In the genomic region with DNA sequence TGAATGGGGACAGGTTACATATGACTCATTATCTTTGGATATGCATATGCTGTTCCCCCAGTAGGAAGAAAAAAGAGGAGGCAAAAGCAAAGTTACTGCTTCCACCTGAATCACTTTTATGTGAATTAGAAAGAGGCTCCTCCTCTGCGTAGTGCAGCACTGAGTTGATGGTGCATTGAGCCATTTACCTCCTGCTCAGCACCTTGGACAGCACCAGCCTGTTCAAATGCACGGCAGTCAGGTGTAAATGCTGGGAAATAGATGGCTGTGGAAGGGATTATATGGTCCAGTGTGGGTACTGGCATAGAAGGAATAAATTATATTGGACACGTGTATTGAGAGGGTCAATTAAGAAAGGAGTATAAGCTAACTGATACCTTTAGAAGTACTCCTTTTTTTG, we compare ENCODE assay signal across 13 cellular contexts.
DNase-seq lines count a peak whose midpoint lies in the region; ATAC-seq and TF ChIP-seq lines count a peak whose summit lies in the region.
"Had no signal": no experiment of that assay in that cellular context is flagged by ENCODE, and none has a peak within 500 bp of the region (broad histone marks: within the 10 kb centered on the region; RNA-seq: fewer than 3 reads in every experiment).

No MANE protein-coding gene starts in this region.

- H3K27me3 ChIP-seq in DND-41 (ENCODE audit: insufficient read depth, low read length, poor library complexity) (no peaks in the 10 kb centered on the region), left lung (no peaks in the 10 kb centered on the region)
- H3K27me3 ChIP-seq: MG63 had no signal

- H3K9me3 Mint-ChIP-seq in activated CD8-positive, alpha-beta T cell treated with anti-CD3 and anti-CD28 coated beads for 36 hours = peaks cover 3% of the 10 kb centered on the region
- H3K9me3 Mint-ChIP-seq in activated T-helper 1 cell treated with anti-CD3 and anti-CD28 coated beads, Interleukin-12 subunit alpha, Interleukin-12 subunit beta, Interleukin-2, Interleukin-4 antibody, amounts not matched to agents 30 ng/mL and 10 ng/mL and 1 ng/mL, durations not matched to agents 14 hours and 24 hours and 36 hours = no peaks in the 10 kb centered on the region

- no peaks in the 10 kb centered on the region for H3K4me1 Mint-ChIP-seq in activated CD8-positive, alpha-beta T cell treated with anti-CD3 and anti-CD28 coated beads for 36 hours (ENCODE audit: low read depth)
- no peaks in the 10 kb centered on the region for H3K4me1 Mint-ChIP-seq in activated T-helper 1 cell treated with anti-CD3 and anti-CD28 coated beads, Interleukin-12 subunit alpha, Interleukin-12 subunit beta, Interleukin-2, Interleukin-4 antibody, amounts not matched to agents 30 ng/mL and 10 ng/mL and 1 ng/mL, durations not matched to agents 14 hours and 24 hours and 36 hours (ENCODE audit: low read depth)
- H3K4me1 Mint-ChIP-seq: central memory CD8-positive, alpha-beta T cell had no signal

- no peak overlapping the region for H3K9ac ChIP-seq in DND-41 (ENCODE audit: low read depth, low read length)

- H3K36me3 Mint-ChIP-seq in activated CD8-positive, alpha-beta T cell treated with anti-CD3 and anti-CD28 coated beads for 36 hours (ENCODE audit: low read depth) = no peaks in the 10 kb centered on the region
- H3K36me3 Mint-ChIP-seq in activated T-helper 1 cell treated with anti-CD3 and anti-CD28 coated beads, Interleukin-12 subunit alpha, Interleukin-12 subunit beta, Interleukin-2, Interleukin-4 antibody, amounts not matched to agents 30 ng/mL and 10 ng/mL and 1 ng/mL, durations not matched to agents 14 hours and 24 hours and 36 hours (ENCODE audit: low read depth) = no peaks in the 10 kb centered on the region

- H3K27ac ChIP-seq in DND-41 (ENCODE audit: low read length) (no peak overlapping the region), left lung (no peak overlapping the region)
- H3K27ac ChIP-seq: VCaP had no signal

- no peaks in the 10 kb centered on the region for H3K4me1 ChIP-seq in DND-41 (ENCODE audit: insufficient read depth, low read length)
- H3K4me1 ChIP-seq in left lung = no peaks in the 10 kb centered on the region

- H3K4me3 ChIP-seq in DND-41 (ENCODE audit: low read depth in 1 of 2, low read length in 2 of 2) (no peak overlapping the region), left lung (no peak overlapping the region)
- H3K4me3 ChIP-seq: lung, MG63 had no signal

- no peak overlapping the region for H2AFZ ChIP-seq in DND-41 (ENCODE audit: low read depth, low read length)

- H3K9me3 ChIP-seq in DND-41 (ENCODE audit: insufficient read depth, low read length, severe bottlenecking) (no peaks in the 10 kb centered on the region), left lung (no peaks in the 10 kb centered on the region)
- H3K9me3 ChIP-seq: MG63 had no signal

- no peak overlapping the region for H3K4me2 ChIP-seq in DND-41 (ENCODE audit: insufficient read depth, low read length)

- H3K27me3 Mint-ChIP-seq in activated CD8-positive, alpha-beta T cell treated with anti-CD3 and anti-CD28 coated beads for 36 hours = no peaks in the 10 kb centered on the region
- no peaks in the 10 kb centered on the region for H3K27me3 Mint-ChIP-seq in activated T-helper 1 cell treated with anti-CD3 and anti-CD28 coated beads, Interleukin-12 subunit alpha, Interleukin-12 subunit beta, Interleukin-2, Interleukin-4 antibody, amounts not matched to agents 30 ng/mL and 10 ng/mL and 1 ng/mL, durations not matched to agents 14 hours and 24 hours and 36 hours (ENCODE audit: insufficient read depth)
- H3K27me3 Mint-ChIP-seq: central memory CD8-positive, alpha-beta T cell had no signal

- ATAC-seq in DND-41 (ENCODE audit: insufficient read depth, low read depth) = 0 out of 3 replicates have a peak, but pooled peaks have one; percentile 44
- ATAC-seq in activated CD8-positive, alpha-beta T cell treated with anti-CD3 and anti-CD28 coated beads for 36 hours = no peak
- ATAC-seq in left lung = peak; percentile 64
- no peak for ATAC-seq in HG03135 (IDR thresholded peaks at IDR 0.05; ENCODE audit: unreplicated experiment)

- H3K4me3 Mint-ChIP-seq in activated CD8-positive, alpha-beta T cell treated with anti-CD3 and anti-CD28 coated beads for 36 hours = no peak overlapping the region
- H3K4me3 Mint-ChIP-seq in activated T-helper 1 cell treated with anti-CD3 and anti-CD28 coated beads, Interleukin-12 subunit alpha, Interleukin-12 subunit beta, Interleukin-2, Interleukin-4 antibody, amounts not matched to agents 30 ng/mL and 10 ng/mL and 1 ng/mL, durations not matched to agents 14 hours and 24 hours and 36 hours = no peak overlapping the region
- H3K4me3 Mint-ChIP-seq: central memory CD8-positive, alpha-beta T cell had no signal

- CTCF ChIA-PET in activated CD8-positive, alpha-beta T cell treated with anti-CD3 and anti-CD28 coated beads for 36 hours (lab: Charles Lee) = no interaction called here

- POLR2A ChIA-PET in activated CD8-positive, alpha-beta T cell treated with anti-CD3 and anti-CD28 coated beads for 36 hours (lab: Charles Lee) = no interaction called here

- no peak for TF ChIP-seq CTCF in DND-41 (IDR thresholded peaks at IDR 0.05; ENCODE audit: borderline replicate concordance, extremely low read depth, low read length, poor library complexity, severe bottlenecking)
- TF ChIP-seq CTCF in activated CD8-positive, alpha-beta T cell treated with anti-CD3 and anti-CD28 coated beads for 36 hours (IDR thresholded peaks at IDR 0.05) = no peak
- no peak for TF ChIP-seq CTCF in left lung (IDR thresholded peaks at IDR 0.05)

- H3K79me2 ChIP-seq in DND-41 (ENCODE audit: insufficient read depth, low read length) = no peaks in the 10 kb centered on the region

- DNase-seq in DND-41 = peak; percentile 55
- peak; percentile 3 for DNase-seq in HT1080 (ENCODE audit: low read depth)
- DNase-seq in activated CD8-positive, alpha-beta T cell treated with anti-CD3 and anti-CD28 coated beads for 36 hours = peak; percentile 28
- DNase-seq in left lung = no peak
- no peak for DNase-seq in cerebellar cortex (ENCODE audit: low spot score)
- DNase-seq in DMS114 treated with DMSO at 0.1 percent for 48 hours (lab: John Stamatoyannopoulos, UW; ENCODE audit: unreplicated experiment) = no peak
- no peak for DNase-seq in activated T-helper 1 cell treated with anti-CD3 and anti-CD28 coated beads, Interleukin-12 subunit alpha, Interleukin-12 subunit beta, Interleukin-2, Interleukin-4 antibody, amounts not matched to agents 30 ng/mL and 10 ng/mL and 1 ng/mL, durations not matched to agents 14 hours and 24 hours and 36 hours (ENCODE audit: low spot score)
- DNase-seq: HCEC 1CT, MG63 had no signal

- H3K36me3 ChIP-seq in DND-41 (ENCODE audit: insufficient read depth, low read length) (no peaks in the 10 kb centered on the region), left lung (no peaks in the 10 kb centered on the region)
- H3K36me3 ChIP-seq: MG63 had no signal

- intact Hi-C loops in activated CD8-positive, alpha-beta T cell treated with anti-CD3 and anti-CD28 coated beads for 36 hours (cut with micrococcal nuclease) = no loop called here
- intact Hi-C loops in left lung (cut with DNase I) = no loop called here
- intact Hi-C loops in activated T-helper 1 cell treated with anti-CD3 and anti-CD28 coated beads, Interleukin-12 subunit alpha, Interleukin-12 subunit beta, Interleukin-2, Interleukin-4 antibody, amounts not matched to agents 30 ng/mL and 10 ng/mL and 1 ng/mL, durations not matched to agents 14 hours and 24 hours and 36 hours (cut with micrococcal nuclease) = no loop called here

- H4K20me1 ChIP-seq in DND-41 (ENCODE audit: insufficient read depth, low read length) = no peaks in the 10 kb centered on the region

- H3K27ac Mint-ChIP-seq in activated CD8-positive, alpha-beta T cell treated with anti-CD3 and anti-CD28 coated beads for 36 hours = no peak overlapping the region
- no peak overlapping the region for H3K27ac Mint-ChIP-seq in activated T-helper 1 cell treated with anti-CD3 and anti-CD28 coated beads, Interleukin-12 subunit alpha, Interleukin-12 subunit beta, Interleukin-2, Interleukin-4 antibody, amounts not matched to agents 30 ng/mL and 10 ng/mL and 1 ng/mL, durations not matched to agents 14 hours and 24 hours and 36 hours

Comparison
In these comparisons a context has a peak if more than half of its experiments do, and no peak if none do; other contexts are left out.
1. ATAC-seq: peak in DND-41 (single experiment) and left lung (single experiment); none in activated CD8-positive, alpha-beta T cell treated with anti-CD3 and anti-CD28 coated beads for 36 hours (single experiment) and HG03135 (single experiment).
2. DNase-seq: peak in DND-41 (single experiment), HT1080 (single experiment) and activated CD8-positive, alpha-beta T cell treated with anti-CD3 and anti-CD28 coated beads for 36 hours (single experiment); none in left lung (0 of 2), cerebellar cortex (single experiment), DMS114 treated with DMSO at 0.1 percent for 48 hours (single experiment) and activated T-helper 1 cell treated with anti-CD3 and anti-CD28 coated beads, Interleukin-12 subunit alpha, Interleukin-12 subunit beta, Interleukin-2, Interleukin-4 antibody, amounts not matched to agents 30 ng/mL and 10 ng/mL and 1 ng/mL, durations not matched to agents 14 hours and 24 hours and 36 hours (single experiment).